1 cellular context compared by ENCODE assay signal in genomic region chr13:113041293-113041690, GRCh38.
A peak's percentile ranks its signal among the peaks of the same experiment; 100 is the strongest.
TF ChIP-seq lines count a peak whose summit lies in the region.

No MANE protein-coding gene starts in this region.

TF ChIP-seq in K562, 482 proteins besides CTCF, POLR2A, EP300 and RAD21 (continued from another document):
- TF ChIP-seq, protein P1, sequence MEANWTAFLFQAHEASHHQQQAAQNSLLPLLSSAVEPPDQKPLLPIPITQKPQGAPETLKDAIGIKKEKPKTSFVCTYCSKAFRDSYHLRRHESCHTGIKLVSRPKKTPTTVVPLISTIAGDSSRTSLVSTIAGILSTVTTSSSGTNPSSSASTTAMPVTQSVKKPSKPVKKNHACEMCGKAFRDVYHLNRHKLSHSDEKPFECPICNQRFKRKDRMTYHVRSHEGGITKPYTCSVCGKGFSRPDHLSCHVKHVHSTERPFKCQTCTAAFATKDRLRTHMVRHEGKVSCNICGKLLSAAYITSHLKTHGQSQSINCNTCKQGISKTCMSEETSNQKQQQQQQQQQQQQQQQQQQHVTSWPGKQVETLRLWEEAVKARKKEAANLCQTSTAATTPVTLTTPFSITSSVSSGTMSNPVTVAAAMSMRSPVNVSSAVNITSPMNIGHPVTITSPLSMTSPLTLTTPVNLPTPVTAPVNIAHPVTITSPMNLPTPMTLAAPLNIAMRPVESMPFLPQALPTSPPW (CRISPR knock-in tag; IDR thresholded peaks at IDR 0.05): peak; percentile 53; the same call in 1 of the 2 replicates
- TF ChIP-seq CEBPB (tag; IDR thresholded peaks at IDR 0.05) (no peak), USF1 (CRISPR knock-in tag; IDR thresholded peaks at IDR 0.05) (peak; percentile 88), NUFIP1 (IDR thresholded peaks at IDR 0.05; ENCODE audit: partially characterized antibody) (no peak), NBN (IDR thresholded peaks at IDR 0.05; ENCODE audit: low read depth) (no peak), CSDE1 (IDR thresholded peaks at IDR 0.05) (no peak), FOXJ3 (CRISPR knock-in tag; IDR thresholded peaks at IDR 0.05) (no peak), PML (IDR thresholded peaks at IDR 0.05; ENCODE audit: low read length) (no peak), USF2 (CRISPR knock-in tag; IDR thresholded peaks at IDR 0.05) (peak; percentile 39), TFE3 (CRISPR knock-in tag; IDR thresholded peaks at IDR 0.05) (peak; percentile 53), NFXL1 (CRISPR knock-in tag; IDR thresholded peaks at IDR 0.05) (no peak), CBX2 (IDR thresholded peaks at IDR 0.05; ENCODE audit: insufficient read depth, low read length, poor library complexity, severe bottlenecking) (no peak), CBFA2T2 (conservative IDR thresholded peaks at IDR 0.05) (peak; percentile 44; the same call in 1 of the 2 replicates), TARDBP (IDR thresholded peaks at IDR 0.05) (no peak), L3MBTL2 (IDR thresholded peaks at IDR 0.05) (0 out of 2 replicates have a peak, but pooled peaks have one; percentile 39), ZC3H8 (IDR thresholded peaks at IDR 0.05) (no peak), RAD51 (IDR thresholded peaks at IDR 0.05; ENCODE audit: borderline replicate concordance, low read depth) (peak; percentile 84), KDM2B (CRISPR knock-in tag; IDR thresholded peaks at IDR 0.05) (no peak)
- TF ChIP-seq, protein P2, sequence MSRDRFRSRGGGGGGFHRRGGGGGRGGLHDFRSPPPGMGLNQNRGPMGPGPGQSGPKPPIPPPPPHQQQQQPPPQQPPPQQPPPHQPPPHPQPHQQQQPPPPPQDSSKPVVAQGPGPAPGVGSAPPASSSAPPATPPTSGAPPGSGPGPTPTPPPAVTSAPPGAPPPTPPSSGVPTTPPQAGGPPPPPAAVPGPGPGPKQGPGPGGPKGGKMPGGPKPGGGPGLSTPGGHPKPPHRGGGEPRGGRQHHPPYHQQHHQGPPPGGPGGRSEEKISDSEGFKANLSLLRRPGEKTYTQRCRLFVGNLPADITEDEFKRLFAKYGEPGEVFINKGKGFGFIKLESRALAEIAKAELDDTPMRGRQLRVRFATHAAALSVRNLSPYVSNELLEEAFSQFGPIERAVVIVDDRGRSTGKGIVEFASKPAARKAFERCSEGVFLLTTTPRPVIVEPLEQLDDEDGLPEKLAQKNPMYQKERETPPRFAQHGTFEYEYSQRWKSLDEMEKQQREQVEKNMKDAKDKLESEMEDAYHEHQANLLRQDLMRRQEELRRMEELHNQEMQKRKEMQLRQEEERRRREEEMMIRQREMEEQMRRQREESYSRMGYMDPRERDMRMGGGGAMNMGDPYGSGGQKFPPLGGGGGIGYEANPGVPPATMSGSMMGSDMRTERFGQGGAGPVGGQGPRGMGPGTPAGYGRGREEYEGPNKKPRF (IDR thresholded peaks at IDR 0.05; ENCODE audit: low read depth, low read length): no peak
- TF ChIP-seq, protein P3, sequence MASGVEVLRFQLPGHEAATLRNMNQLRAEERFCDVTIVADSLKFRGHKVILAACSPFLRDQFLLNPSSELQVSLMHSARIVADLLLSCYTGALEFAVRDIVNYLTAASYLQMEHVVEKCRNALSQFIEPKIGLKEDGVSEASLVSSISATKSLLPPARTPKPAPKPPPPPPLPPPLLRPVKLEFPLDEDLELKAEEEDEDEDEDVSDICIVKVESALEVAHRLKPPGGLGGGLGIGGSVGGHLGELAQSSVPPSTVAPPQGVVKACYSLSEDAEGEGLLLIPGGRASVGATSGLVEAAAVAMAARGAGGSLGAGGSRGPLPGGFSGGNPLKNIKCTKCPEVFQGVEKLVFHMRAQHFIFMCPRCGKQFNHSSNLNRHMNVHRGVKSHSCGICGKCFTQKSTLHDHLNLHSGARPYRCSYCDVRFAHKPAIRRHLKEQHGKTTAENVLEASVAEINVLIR (CRISPR knock-in tag; IDR thresholded peaks at IDR 0.05): no peak
